In the genomic region with DNA sequence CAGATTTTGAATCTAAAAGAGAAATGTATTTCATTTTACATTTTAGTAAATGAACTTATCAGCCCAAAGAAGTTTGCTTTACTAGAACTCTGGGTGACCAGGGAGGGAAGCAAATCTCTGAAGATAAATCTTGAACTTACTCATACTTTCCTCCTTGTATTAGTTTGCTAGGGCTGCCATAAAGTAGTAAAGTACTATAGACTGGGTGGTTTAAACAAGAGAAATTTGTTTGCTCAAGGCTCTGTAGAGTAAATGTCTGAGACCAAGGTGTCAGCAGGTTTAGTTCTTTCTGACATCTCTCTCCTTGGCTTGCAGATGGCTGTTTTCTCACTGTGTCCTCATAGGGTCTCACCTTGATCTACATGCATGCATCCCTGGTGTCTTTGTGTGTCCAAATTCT, we compare ENCODE assay signal across 19 cellular contexts.
DNase-seq lines count a peak whose midpoint lies in the region; ATAC-seq, FAIRE-seq and TF ChIP-seq lines count a peak whose summit lies in the region.
"Had no signal": no experiment of that assay in that cellular context is flagged by ENCODE, and none has a peak within 500 bp of the region (broad histone marks: within the 10 kb centered on the region; RNA-seq: fewer than 3 reads in every experiment).

No MANE protein-coding gene starts in this region.

- H3F3A ChIP-seq in neural progenitor cell (ENCODE audit: low read depth) = peaks cover 19% of the 10 kb centered on the region

- H3K36me3 Mint-ChIP-seq in neural progenitor cell = no peaks in the 10 kb centered on the region
- no peaks in the 10 kb centered on the region for H3K36me3 Mint-ChIP-seq in activated T-helper 17 cell treated with anti-CD3 and anti-CD28 coated beads, Interleukin-2, amount 50 U/mL, for 72 hours (ENCODE audit: low read depth)
- H3K36me3 Mint-ChIP-seq: CD8-positive, alpha-beta T cell had no signal

- peaks cover 8% of the 10 kb centered on the region for H3K79me2 ChIP-seq in neural progenitor cell (ENCODE audit: low read depth)

- intact Hi-C loops in left colon (cut with DNase I, micrococcal nuclease) = no loop called here

- H3K27me3 Mint-ChIP-seq in neural progenitor cell (ENCODE audit: insufficient read depth, low read depth) = no peaks in the 10 kb centered on the region
- peaks cover 22% of the 10 kb centered on the region for H3K27me3 Mint-ChIP-seq in activated T-helper 17 cell treated with anti-CD3 and anti-CD28 coated beads, Interleukin-2, amount 50 U/mL, for 72 hours

- H3K4me2 ChIP-seq in neural progenitor cell = peak overlapping the region; percentile 32
- H3K4me2 ChIP-seq: BLaER1 treated with 17β-estradiol and CSF1 and Interleukin-3, amounts not matched to agents 10 nM and 100 nM had no signal

- H3K27ac Mint-ChIP-seq in neural progenitor cell = no peak overlapping the region
- no peak overlapping the region for H3K27ac Mint-ChIP-seq in activated T-helper 17 cell treated with anti-CD3 and anti-CD28 coated beads, Interleukin-2, amount 50 U/mL, for 72 hours
- H3K27ac Mint-ChIP-seq: B cell; CD8-positive, alpha-beta T cell had no signal

- peaks cover 23% of the 10 kb centered on the region for H4K20me1 ChIP-seq in neural progenitor cell (ENCODE audit: low read depth)
- H4K20me1 ChIP-seq: BLaER1 treated with 17β-estradiol and CSF1 and Interleukin-3, amounts not matched to agents 10 nM and 100 nM had no signal

- peak; percentile 97 for ATAC-seq in left colon
- no peak for ATAC-seq in activated T-helper 17 cell treated with anti-CD3 and anti-CD28 coated beads, Interleukin-2, amount 50 U/mL, for 72 hours (replicated peaks)
- ATAC-seq: CD8-positive, alpha-beta T cell had no signal

- DNase-seq in left colon (no peak), neural progenitor cell (ENCODE audit: low spot score) (no peak), NCI-H345 (lab: John Stamatoyannopoulos, UW) (no peak), H54 (ENCODE audit: insufficient read length, low spot score) (no peak), H4 (ENCODE audit: low spot score) (no peak)
- DNase-seq: Calu3; CD8-positive, alpha-beta T cell; DMS53; DND-41; EL; GOT3 had no signal

- peaks cover 48% of the 10 kb centered on the region for H3K4me1 Mint-ChIP-seq in neural progenitor cell
- H3K4me1 Mint-ChIP-seq in activated T-helper 17 cell treated with anti-CD3 and anti-CD28 coated beads, Interleukin-2, amount 50 U/mL, for 72 hours = no peaks in the 10 kb centered on the region
- H3K4me1 Mint-ChIP-seq: B cell had no signal

- no peak for TF ChIP-seq POLR2A in H54 (IDR thresholded peaks at IDR 0.05; ENCODE audit: low read depth, low read length)

- no peaks in the 10 kb centered on the region for H3K36me3 ChIP-seq in neural progenitor cell
- H3K36me3 ChIP-seq: BLaER1 treated with 17β-estradiol and CSF1 and Interleukin-3, amounts not matched to agents 10 nM and 100 nM; HAP-1 had no signal

- H3K27ac ChIP-seq in VCaP (peak overlapping the region; percentile 23), neural progenitor cell (no peak overlapping the region)
- H3K27ac ChIP-seq: BLaER1 treated with 17β-estradiol and CSF1 and Interleukin-3, amounts not matched to agents 10 nM and 100 nM had no signal

- peaks cover 41% of the 10 kb centered on the region for H3K4me1 ChIP-seq in neural progenitor cell
- H3K4me1 ChIP-seq: BLaER1 treated with 17β-estradiol and CSF1 and Interleukin-3, amounts not matched to agents 10 nM and 100 nM; HAP-1 had no signal

- no peak overlapping the region for H3K4me3 Mint-ChIP-seq in neural progenitor cell
- H3K4me3 Mint-ChIP-seq in activated T-helper 17 cell treated with anti-CD3 and anti-CD28 coated beads, Interleukin-2, amount 50 U/mL, for 72 hours = no peak overlapping the region
- H3K4me3 Mint-ChIP-seq: B cell; CD8-positive, alpha-beta T cell had no signal

- peaks cover 82% of the 10 kb centered on the region for H3K27me3 ChIP-seq in neural progenitor cell
- H3K27me3 ChIP-seq: BLaER1 treated with 17β-estradiol and CSF1 and Interleukin-3, amounts not matched to agents 10 nM and 100 nM had no signal

- no peaks in the 10 kb centered on the region for H3K9me3 Mint-ChIP-seq in neural progenitor cell
- peaks cover 5% of the 10 kb centered on the region for H3K9me3 Mint-ChIP-seq in activated T-helper 17 cell treated with anti-CD3 and anti-CD28 coated beads, Interleukin-2, amount 50 U/mL, for 72 hours
- H3K9me3 Mint-ChIP-seq: CD8-positive, alpha-beta T cell had no signal

- no peaks in the 10 kb centered on the region for H3K9me3 ChIP-seq in neural progenitor cell (ENCODE audit: low read depth)
- H3K9me3 ChIP-seq: HAP-1 had no signal

- TF ChIP-seq CTCF in VCaP (conservative IDR thresholded peaks at IDR 0.05) (no peak), neural progenitor cell (IDR thresholded peaks at IDR 0.05) (no peak)

- no peak for FAIRE-seq in H54 (lab: Jason Lieb, UNC)
- FAIRE-seq: G401.6, GM12892, GM18507 had no signal

- no peak overlapping the region for H3K9ac ChIP-seq in neural progenitor cell
- H3K9ac ChIP-seq: BLaER1 treated with 17β-estradiol and CSF1 and Interleukin-3, amounts not matched to agents 10 nM and 100 nM had no signal

- no peak overlapping the region for H2AFZ ChIP-seq in neural progenitor cell (replicated peaks)

- no peak overlapping the region for H3K4me3 ChIP-seq in neural progenitor cell
- H3K4me3 ChIP-seq: BLaER1 treated with 17β-estradiol and CSF1 and Interleukin-3, amounts not matched to agents 10 nM and 100 nM; HAP-1 had no signal
